ENCODE assay signal across 8 cellular contexts in the genomic region with DNA sequence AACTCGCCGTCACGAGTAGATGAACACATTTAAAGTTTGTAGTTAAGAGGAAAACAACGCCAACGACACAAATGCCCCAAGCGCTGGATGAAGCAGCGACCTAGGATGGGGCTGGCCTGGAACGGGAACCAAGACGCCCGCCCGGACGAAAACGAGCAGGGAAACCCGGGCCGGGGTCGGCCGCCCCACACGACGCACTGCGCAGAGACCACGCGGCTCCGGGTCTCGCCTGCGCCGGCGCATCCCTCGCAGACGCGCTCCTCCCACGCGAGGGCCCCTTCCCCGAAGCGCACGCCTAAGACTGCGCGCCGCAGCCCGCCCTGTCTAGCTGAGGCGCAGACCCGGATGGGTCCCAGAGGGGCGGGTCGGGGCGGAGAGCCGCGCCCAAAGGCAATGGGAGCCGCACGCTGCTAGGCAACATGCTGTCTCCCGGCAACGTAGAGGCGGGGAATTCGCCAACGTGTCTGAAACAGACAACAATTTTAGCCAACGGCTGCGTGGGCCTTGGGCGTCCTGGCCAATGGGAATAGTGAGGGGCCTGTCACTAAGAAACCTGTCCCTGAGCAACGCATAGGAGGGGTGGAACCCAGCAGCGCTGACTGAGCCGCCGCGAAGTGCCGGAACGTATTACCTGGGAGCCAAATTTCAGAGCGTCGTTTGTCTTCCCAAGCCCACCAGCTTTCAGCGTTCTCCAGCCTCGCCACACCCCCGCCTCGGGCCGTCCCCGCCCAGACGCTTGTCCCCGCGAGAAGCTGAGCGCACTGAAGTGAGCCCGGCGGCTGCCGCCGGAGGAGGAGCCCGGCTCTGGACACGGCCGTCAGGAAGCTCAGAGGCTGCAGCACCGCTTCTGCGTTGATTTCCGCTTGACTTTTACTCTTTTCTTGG. TPM values are rescaled to one million over a fixed set of nuclear protein-coding genes. Genes with fewer than 3 reads are reported as not detected.
DNase-seq lines count a peak whose midpoint lies in the region; ATAC-seq and TF ChIP-seq lines count a peak whose summit lies in the region.

No MANE protein-coding gene starts in this region.

- peak overlapping the region; percentile 86 for H3K4me3 Mint-ChIP-seq in activated T-helper 2 cell treated with anti-CD3 and anti-CD28 coated beads, Interferon-gamma antibody, Interleukin-2, Interleukin-4, amounts not matched to agents 10 μg/mL and 5 μg/mL and 100 μg/mL, durations not matched to agents 14 hours and 24 hours and 36 hours (ENCODE audit: low read depth)
- peak overlapping the region; percentile 83 to 98 (median 94) for H3K4me3 Mint-ChIP-seq in naive thymus-derived CD4-positive, alpha-beta T cell

- peak overlapping the region; percentile 94 for H3K27ac Mint-ChIP-seq in activated T-helper 2 cell treated with anti-CD3 and anti-CD28 coated beads, Interferon-gamma antibody, Interleukin-2, Interleukin-4, amounts not matched to agents 10 μg/mL and 5 μg/mL and 100 μg/mL, durations not matched to agents 14 hours and 24 hours and 36 hours
- peak overlapping the region; percentile 92 to 99 (median 97) for H3K27ac Mint-ChIP-seq in naive thymus-derived CD4-positive, alpha-beta T cell

- H3K27ac ChIP-seq in naive thymus-derived CD4-positive, alpha-beta T cell (ENCODE audit: low read depth, low read length) = peak overlapping the region; percentile 92

- no peaks in the 10 kb centered on the region for H3K27me3 ChIP-seq in naive thymus-derived CD4-positive, alpha-beta T cell (ENCODE audit: control insufficient read depth in 2 of 2, insufficient read depth in 2 of 2, low read length in 2 of 2)

- POLR2A ChIA-PET in naive thymus-derived CD4-positive, alpha-beta T cell (lab: Charles Lee) = interaction anchor here (0.6 to 1.9 kb wide), 16 partner anchors 8 to 175 kb away, joined by 3 to 13 read pairs (median 5); a partner anchor contains a TSS

- H3K4me3 ChIP-seq in fibroblast of mammary gland (ENCODE audit: control insufficient read depth, low read depth, low read length) = peak overlapping the region; percentile 75
- peak overlapping the region; percentile 72 for H3K4me3 ChIP-seq in naive thymus-derived CD4-positive, alpha-beta T cell (ENCODE audit: low read length)

- peaks cover 13% of the 10 kb centered on the region for H3K27me3 Mint-ChIP-seq in activated T-helper 2 cell treated with anti-CD3 and anti-CD28 coated beads, Interferon-gamma antibody, Interleukin-2, Interleukin-4, amounts not matched to agents 10 μg/mL and 5 μg/mL and 100 μg/mL, durations not matched to agents 14 hours and 24 hours and 36 hours (ENCODE audit: low read depth)
- peaks cover 0 to 29% (median 0%) of the 10 kb centered on the region in 5 donors for H3K27me3 Mint-ChIP-seq in naive thymus-derived CD4-positive, alpha-beta T cell

- no peak for TF ChIP-seq CTCF in AG09319 (IDR thresholded peaks at IDR 0.05; ENCODE audit: low read depth, low read length)
- no peak for TF ChIP-seq CTCF in fibroblast of mammary gland (conservative IDR thresholded peaks at IDR 0.05; ENCODE audit: control insufficient read depth, insufficient read depth, low read depth, low read length)

- H3K36me3 Mint-ChIP-seq in activated T-helper 2 cell treated with anti-CD3 and anti-CD28 coated beads, Interferon-gamma antibody, Interleukin-2, Interleukin-4, amounts not matched to agents 10 μg/mL and 5 μg/mL and 100 μg/mL, durations not matched to agents 14 hours and 24 hours and 36 hours (ENCODE audit: low read depth) = peaks cover 18% of the 10 kb centered on the region
- H3K36me3 Mint-ChIP-seq in naive thymus-derived CD4-positive, alpha-beta T cell = peaks cover 4 to 21% (median 10%) of the 10 kb centered on the region in 5 donors

- H3K9me3 ChIP-seq in naive thymus-derived CD4-positive, alpha-beta T cell (ENCODE audit: control insufficient read depth in 2 of 3, low read length in 3 of 3) = peaks cover 0 to 3% (median 0%) of the 10 kb centered on the region in 3 experiments

- no peaks in the 10 kb centered on the region for H3K36me3 ChIP-seq in naive thymus-derived CD4-positive, alpha-beta T cell (ENCODE audit: control insufficient read depth in 2 of 3, insufficient read depth in 3 of 3, low read length in 3 of 3)

- intact Hi-C loops in activated T-helper 2 cell treated with anti-CD3 and anti-CD28 coated beads, Interferon-gamma antibody, Interleukin-2, Interleukin-4, amounts not matched to agents 10 μg/mL and 5 μg/mL and 100 μg/mL, durations not matched to agents 14 hours and 24 hours and 36 hours (cut with micrococcal nuclease) = loop anchor here (1.0 to 5.0 kb wide), 7 partner anchors 22 to 222 kb away; a partner anchor contains a TSS
- intact Hi-C loops in naive thymus-derived CD4-positive, alpha-beta T cell (cut with micrococcal nuclease) = loop anchor here (1.0 to 2.0 kb wide), 14 partner anchors 21 to 960 kb away; a partner anchor contains a TSS

- H3K9me3 Mint-ChIP-seq in activated T-helper 2 cell treated with anti-CD3 and anti-CD28 coated beads, Interferon-gamma antibody, Interleukin-2, Interleukin-4, amounts not matched to agents 10 μg/mL and 5 μg/mL and 100 μg/mL, durations not matched to agents 14 hours and 24 hours and 36 hours = peaks cover 41% of the 10 kb centered on the region
- H3K9me3 Mint-ChIP-seq in naive thymus-derived CD4-positive, alpha-beta T cell = peaks cover 0 to 36% (median 14%) of the 10 kb centered on the region in 11 donors

- no peaks in the 10 kb centered on the region for H3K4me1 ChIP-seq in naive thymus-derived CD4-positive, alpha-beta T cell (ENCODE audit: control insufficient read depth in 2 of 2, insufficient read depth in 2 of 2, low read length in 2 of 2)

- peaks cover 4% of the 10 kb centered on the region for H3K4me1 Mint-ChIP-seq in activated T-helper 2 cell treated with anti-CD3 and anti-CD28 coated beads, Interferon-gamma antibody, Interleukin-2, Interleukin-4, amounts not matched to agents 10 μg/mL and 5 μg/mL and 100 μg/mL, durations not matched to agents 14 hours and 24 hours and 36 hours (ENCODE audit: low read depth)
- peaks cover 6 to 41% (median 22%) of the 10 kb centered on the region in 7 donors for H3K4me1 Mint-ChIP-seq in naive thymus-derived CD4-positive, alpha-beta T cell

- DNase-seq in AG09319 (ENCODE audit: extremely low read depth, low read depth) (peak; percentile 94), OCI-M1 (lab: John Stamatoyannopoulos, UW) (peak; percentile 99), fibroblast of mammary gland (ENCODE audit: low read depth) (peak; percentile 98)
- DNase-seq in activated T-helper 2 cell treated with anti-CD3 and anti-CD28 coated beads, Interferon-gamma antibody, Interleukin-2, Interleukin-4, amounts not matched to agents 10 μg/mL and 5 μg/mL and 100 μg/mL, durations not matched to agents 14 hours and 24 hours and 36 hours (ENCODE audit: low spot score) = peak; percentile 93
- DNase-seq in naive thymus-derived CD4-positive, alpha-beta T cell = peak; percentile 79 to 98 (median 96)
- peak; percentile 88 to 98 for DNase-seq in stimulated activated CD8-positive, alpha-beta memory T cell treated with anti-CD3 and anti-CD28 coated beads, Interleukin-7, amount 100 ng/mL, for 48 hours (ENCODE audit: extremely low read depth in 1 of 2, low read depth in 1 of 2)

- ATAC-seq in GM19025 (IDR thresholded peaks at IDR 0.05; ENCODE audit: low read depth, unreplicated experiment) (peak; percentile 92), HG03354 (IDR thresholded peaks at IDR 0.05; ENCODE audit: poor library complexity, severe bottlenecking, unreplicated experiment) (peak; percentile 92)
- ATAC-seq in naive thymus-derived CD4-positive, alpha-beta T cell = peak; percentile 93

- CTCF ChIA-PET in naive thymus-derived CD4-positive, alpha-beta T cell (lab: Charles Lee) = interaction anchor here (0.6 to 1.3 kb wide), 2 partner anchors 21 to 144 kb away, joined by 4 to 6 read pairs; a partner anchor contains a TSS

RNA-seq across cellular contexts. Expression of a gene that starts 21.0 kb away (rescaled TPM):
- total RNA-seq in activated T-helper 2 cell treated with anti-CD3 and anti-CD28 coated beads, Interferon-gamma antibody, Interleukin-2, Interleukin-4, amounts not matched to agents 10 μg/mL and 5 μg/mL and 100 μg/mL, durations not matched to agents 14 hours and 24 hours and 36 hours = 55.0 and 59.9 TPM in 2 replicates
- total RNA-seq in naive thymus-derived CD4-positive, alpha-beta T cell = 10 to 100 TPM; 66.7 to 97.8 (median 81.7) TPM
- 10 to 100 TPM; 25.2 to 44.4 TPM for polyA plus RNA-seq in naive thymus-derived CD4-positive, alpha-beta T cell

RNA-seq across cellular contexts. Expression of a gene that starts 47.7 kb away (rescaled TPM):
- total RNA-seq in activated T-helper 2 cell treated with anti-CD3 and anti-CD28 coated beads, Interferon-gamma antibody, Interleukin-2, Interleukin-4, amounts not matched to agents 10 μg/mL and 5 μg/mL and 100 μg/mL, durations not matched to agents 14 hours and 24 hours and 36 hours = 7.3 and 8.2 TPM in 2 replicates
- 10 to 100 TPM in 3 of 5 experiments, 1 to 10 TPM in 2; 5.4 to 17.8 (median 11.8) TPM for total RNA-seq in naive thymus-derived CD4-positive, alpha-beta T cell
- 1 to 10 TPM in 1 of 2 donors, under 1 TPM in 1; 0.98 to 1.6 TPM for polyA plus RNA-seq in naive thymus-derived CD4-positive, alpha-beta T cell

Comparison
In these comparisons a context has a peak if more than half of its experiments do, and no peak if none do; other contexts are left out.
1. Peak in every context shown above with its lines: DNase-seq, ATAC-seq, H3K4me3 ChIP-seq and H3K27ac ChIP-seq.